14 cellular contexts compared by ENCODE assay signal in the genomic region with DNA sequence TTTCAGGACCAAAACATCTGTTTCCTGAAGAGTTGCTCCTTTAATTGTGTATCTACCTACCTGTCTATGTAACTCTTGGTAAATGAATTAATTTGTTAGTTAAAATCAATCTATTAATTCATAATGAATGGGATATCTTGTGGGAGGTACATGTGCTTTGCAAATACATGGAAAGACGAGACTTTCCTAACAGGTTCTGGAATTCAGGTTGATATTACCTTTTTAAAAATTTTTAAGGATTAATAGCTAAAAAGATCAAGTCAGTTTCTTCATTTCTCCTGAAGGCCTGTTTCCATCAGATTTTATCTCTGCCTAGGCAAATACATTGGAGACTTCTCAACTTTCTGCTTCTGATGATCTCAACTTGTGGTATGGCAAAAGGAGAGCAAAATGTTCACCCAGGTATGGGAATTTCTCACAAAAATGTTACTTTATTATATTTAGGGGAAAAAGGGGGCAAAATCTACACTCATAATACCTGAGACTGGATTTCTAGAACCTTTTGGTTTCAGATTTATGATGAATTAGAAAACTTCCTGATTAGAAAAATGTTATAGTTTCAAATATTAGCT. TPM values are rescaled to one million over a fixed set of nuclear protein-coding genes. Genes with fewer than 3 reads are reported as not detected.
DNase-seq lines count a peak whose midpoint lies in the region; FAIRE-seq and TF ChIP-seq lines count a peak whose summit lies in the region.
"Had no signal": no experiment of that assay in that cellular context is flagged by ENCODE, and none has a peak within 500 bp of the region (broad histone marks: within the 10 kb centered on the region; RNA-seq: fewer than 3 reads in every experiment).

No MANE protein-coding gene starts in this region.

- no peak for TF ChIP-seq EP300 in stomach (IDR thresholded peaks at IDR 0.05)

- H3K4me2 ChIP-seq in GM23248 (ENCODE audit: unreplicated experiment) (peak overlapping the region; percentile 77), keratinocyte (ENCODE audit: control insufficient read depth, extremely low read depth, insufficient read depth, low read depth, low read length) (no peak overlapping the region)
- H3K4me2 ChIP-seq: BLaER1, KMS-11 had no signal

- no peaks in the 10 kb centered on the region for H4K20me1 ChIP-seq in GM23248 (ENCODE audit: insufficient read depth)
- H4K20me1 ChIP-seq in keratinocyte (ENCODE audit: control insufficient read depth, extremely low read depth, insufficient read depth, low read length): no peaks in the 10 kb centered on the region
- H4K20me1 ChIP-seq: BLaER1 had no signal

- H3K36me3 ChIP-seq in GM23248 (ENCODE audit: low read depth) (no peaks in the 10 kb centered on the region), keratinocyte (ENCODE audit: control insufficient read depth in 2 of 2, extremely low read depth in 1 of 2, insufficient read depth in 2 of 2, low read length in 2 of 2) (no peaks in the 10 kb centered on the region), stomach (no peaks in the 10 kb centered on the region)
- H3K36me3 ChIP-seq: BLaER1 had no signal

- H3K9me3 ChIP-seq in GM23248 (ENCODE audit: low read depth): no peaks in the 10 kb centered on the region
- H3K9me3 ChIP-seq in keratinocyte (ENCODE audit: control insufficient read depth, low read depth, low read length): no peaks in the 10 kb centered on the region
- H3K9me3 ChIP-seq in stomach: no peaks in the 10 kb centered on the region
- H3K9me3 ChIP-seq: BLaER1 had no signal

- intact Hi-C loops in stomach (cut with DNase I; ENCODE audit: low total_unique reads): no loop called here

- H3K4me3 ChIP-seq in GM23248 (peak overlapping the region; percentile 34; the same call in 1 of the 2 replicates), keratinocyte (ENCODE audit: control insufficient read depth in 2 of 3, extremely low read depth in 1 of 3, insufficient read depth in 2 of 3, low read depth in 1 of 3, low read length in 3 of 3) (no peak overlapping the region), stomach (no peak overlapping the region)
- H3K4me3 ChIP-seq: BLaER1 had no signal

- H3K27me3 ChIP-seq in GM23248 (replicated peaks; ENCODE audit: insufficient read depth): no peaks in the 10 kb centered on the region
- H3K27me3 ChIP-seq in keratinocyte (ENCODE audit: control insufficient read depth, extremely low read depth, insufficient read depth, low read length): no peaks in the 10 kb centered on the region
- no peaks in the 10 kb centered on the region for H3K27me3 ChIP-seq in stomach
- H3K27me3 ChIP-seq: BLaER1 had no signal

- peak overlapping the region; percentile 71 for H3K27ac ChIP-seq in GM23248
- H3K27ac ChIP-seq in keratinocyte (ENCODE audit: control insufficient read depth, insufficient read depth, low read length): peak overlapping the region; percentile 9
- peak overlapping the region in 4 of 5 donors; percentile 8 to 73 (median 44) for H3K27ac ChIP-seq in stomach
- H3K27ac ChIP-seq: BLaER1, KMS-11 had no signal

- WGBS in GM23248 (ENCODE audit: low coverage in 1 of 2, low lambda C conversion rate in 2 of 2, missing lambda C conversion rate in 2 of 2), 2 experiments: 94 to 98% methylated on average over 1 of the region's 1 CpG
- WGBS in stomach, 5 donors: 88 to 97% (median 93%) methylated on average over 1 of the region's 1 CpG

- no peaks in the 10 kb centered on the region for H3K9me1 ChIP-seq in keratinocyte (ENCODE audit: control insufficient read depth, extremely low read depth, insufficient read depth, low read length)

- TF ChIP-seq POLR2A in stomach (IDR thresholded peaks at IDR 0.05): no peak

- H2AFZ ChIP-seq in GM23248 (no peak overlapping the region), keratinocyte (ENCODE audit: control insufficient read depth, low read length) (no peak overlapping the region)

- peak; percentile 46 for FAIRE-seq in TTC549 (lab: Jason Lieb, UNC)
- no peak for FAIRE-seq in keratinocyte (lab: Jason Lieb, UNC)

- in situ Hi-C loops in GM23248 (cut with MboI): no loop called here

- DNase-seq in GM23248: peak; percentile 46
- no peak for DNase-seq in keratinocyte (ENCODE audit: low read depth, low spot score)
- no peak for DNase-seq in stomach
- no peak for DNase-seq in effector CD8-positive, alpha-beta T cell (lab: John Stamatoyannopoulos, UW)
- DNase-seq in NCI-H748 treated with DMSO at 0.1 percent for 48 hours (lab: John Stamatoyannopoulos, UW): no peak
- no peak for DNase-seq in NCI-H1092 (lab: John Stamatoyannopoulos, UW)
- DNase-seq in midbrain (lab: John Stamatoyannopoulos, UW): no peak
- DNase-seq: DND-41; NCI-H1930; occipital lobe; stimulated activated CD4-positive, alpha-beta T cell treated with anti-CD3 and anti-CD28 coated beads, Interleukin-15, amount 100 ng/mL, for 24 hours had no signal

- H3K4me1 ChIP-seq in GM23248 (ENCODE audit: insufficient read depth): peaks cover 77% of the 10 kb centered on the region
- peaks cover 16% of the 10 kb centered on the region for H3K4me1 ChIP-seq in keratinocyte (ENCODE audit: control insufficient read depth, extremely low read depth, insufficient read depth, low read length)
- H3K4me1 ChIP-seq in stomach: peaks cover 7 to 65% (median 15%) of the 10 kb centered on the region in 4 donors
- H3K4me1 ChIP-seq: BLaER1 had no signal

- H3K79me2 ChIP-seq in GM23248 (ENCODE audit: insufficient read depth) (peaks cover 59% of the 10 kb centered on the region), keratinocyte (ENCODE audit: control insufficient read depth, insufficient read depth, low read length) (no peaks in the 10 kb centered on the region)

- H3K9me2 ChIP-seq in GM23248 (ENCODE audit: insufficient read depth): no peaks in the 10 kb centered on the region

- no peak for TF ChIP-seq CTCF in keratinocyte (optimal IDR thresholded peaks at IDR 0.05 in 1 of 3, IDR thresholded peaks at IDR 0.05 in 1 of 3, conservative IDR thresholded peaks at IDR 0.05 in 1 of 3; ENCODE audit: extremely low read depth in 1 of 3, insufficient read depth in 2 of 3, low read length in 3 of 3)
- no peak for TF ChIP-seq CTCF in stomach (IDR thresholded peaks at IDR 0.05)

- H3K9ac ChIP-seq in GM23248: peak overlapping the region; percentile 40
- no peak overlapping the region for H3K9ac ChIP-seq in keratinocyte (ENCODE audit: control insufficient read depth, extremely low read depth, insufficient read depth, low read length)
- H3K9ac ChIP-seq: BLaER1, KMS-11 had no signal

- dilution Hi-C loops in keratinocyte (cut with MboI; ENCODE audit: extremely low pct_ligation_motif_present, low sequenced_read_pairs): no loop called here

- peaks cover 25% of the 10 kb centered on the region for H3F3A ChIP-seq in GM23248 (ENCODE audit: insufficient read depth)

RNA-seq across cellular contexts. Expression of a gene that starts 7.4 kb away (rescaled TPM):
- 31.5 and 48.7 TPM in 2 replicates for total RNA-seq in GM23248 (2014; rRNA removed; shearing (Covaris generic))
- polyA plus RNA-seq in GM23248 (2016; fragmentation: Nextera tagmentation; extraction: Ambion mirVana) (62.0 and 64.4 TPM in 2 replicates), keratinocyte (0.82 to 1.1 TPM (median 1.1 TPM) in 3 replicates), stomach (10 to 100 TPM; 10.3 to 13.6 (median 12.1) TPM)
- polyA plus RNA-seq in keratinocyte (2011; ENCODE audit: low read depth): 1.4 TPM
- 0.52 and 0.69 TPM in 2 replicates for polyA plus RNA-seq in keratinocyte (2011; cell fraction: cytosol; rRNA removed)
- 2.7 and 3.1 TPM in 2 replicates for polyA plus RNA-seq in keratinocyte (2011; cell fraction: nucleus; rRNA removed)
- 0.42 and 0.83 TPM in 2 replicates for polyA plus RNA-seq in keratinocyte (2012; ENCODE audit: low replicate concordance)
- 0.30 to 1.6 TPM (median 1.5 TPM) in 3 replicates for polyA minus RNA-seq in keratinocyte
- polyA minus RNA-seq in keratinocyte (2011; cell fraction: cytosol; rRNA and poly(A)+ RNA removed): not detected
- 2.2 and 4.0 TPM in 2 replicates for polyA minus RNA-seq in keratinocyte (2011; cell fraction: nucleus; rRNA and poly(A)+ RNA removed)
- 100 to 1,000 TPM in 1 of 5 donors, 10 to 100 TPM in 3, 1 to 10 TPM in 1; 7.5 to 118 (median 23.9) TPM for total RNA-seq in stomach

Comparison
In these comparisons a context has a peak if more than half of its experiments do, and no peak if none do; other contexts are left out.
1. H3K27ac ChIP-seq: peak in every context shown above with its lines; median percentile 71 in GM23248; 44 in stomach; 9 in keratinocyte.